9 cellular contexts compared by ENCODE assay signal in the genomic region with DNA sequence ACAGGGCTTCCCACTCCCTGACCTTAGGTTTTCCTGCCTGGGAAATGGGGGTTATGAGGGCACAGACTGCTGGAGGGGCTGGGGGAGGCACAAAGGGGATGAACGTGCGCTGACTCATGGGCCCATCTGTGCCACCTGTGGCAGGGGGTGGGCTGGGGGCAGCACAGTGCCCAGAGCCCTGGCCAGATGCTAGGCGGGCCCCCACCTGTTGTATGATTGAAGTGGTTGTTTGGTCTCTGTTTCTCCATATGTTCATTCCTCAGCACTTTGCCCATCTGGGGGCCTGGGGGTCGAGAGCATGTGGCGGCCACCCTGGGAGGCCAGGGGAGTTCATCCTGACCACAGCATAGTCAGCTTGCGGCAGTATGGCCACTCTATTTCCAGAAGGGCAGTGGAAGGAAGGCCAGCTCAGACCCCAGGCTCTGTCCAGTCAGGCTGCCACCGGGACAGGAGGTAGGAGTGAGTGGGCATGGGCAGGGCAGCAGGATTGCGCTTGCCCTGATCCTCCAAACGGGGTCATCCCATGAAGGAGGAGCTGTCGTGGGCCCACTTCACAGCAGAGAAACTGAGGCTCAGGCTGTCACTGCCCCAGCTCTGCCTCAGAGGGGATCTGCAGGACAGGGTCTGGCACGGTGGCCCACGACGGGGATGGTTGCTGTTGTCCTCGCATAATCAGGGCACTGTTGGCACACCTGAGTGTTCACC. TPM values are rescaled to one million over a fixed set of nuclear protein-coding genes. Genes with fewer than 3 reads are reported as not detected.
A peak's percentile ranks its signal among the peaks of the same experiment; 100 is the strongest.
DNase-seq lines count a peak whose midpoint lies in the region; ATAC-seq and TF ChIP-seq lines count a peak whose summit lies in the region.
"Had no signal": no experiment of that assay in that cellular context is flagged by ENCODE, and none has a peak within 500 bp of the region (broad histone marks: within the 10 kb centered on the region; RNA-seq: fewer than 3 reads in every experiment).

No MANE protein-coding gene starts in this region.

- peak overlapping the region; percentile 91 for H3K4me3 Mint-ChIP-seq in activated CD8-positive, alpha-beta T cell treated with anti-CD3 and anti-CD28 coated beads for 36 hours
- H3K4me3 Mint-ChIP-seq in stimulated activated memory B cell treated with anti-CD40 and anti-IgM and Interleukin-4, amounts not matched to agents 10 μg/mL and 1 μg/mL and 100 μg/mL, for 72 hours: peak overlapping the region; percentile 94

- POLR2A ChIA-PET in activated CD8-positive, alpha-beta T cell treated with anti-CD3 and anti-CD28 coated beads for 36 hours (lab: Charles Lee): interaction anchor here (0.7 to 3.0 kb wide), 8 partner anchors 8 to 71 kb away, joined by 3 to 19 read pairs (median 5); a partner anchor contains a TSS
- POLR2A ChIA-PET in HEK293T (lab: Yijun Ruan, JAX): interaction anchor here (0.7 to 1.4 kb wide), 7 partner anchors 7 to 22 kb away, joined by 3 to 6 read pairs (median 4); no protein-coding TSS in a partner anchor

- H3K27me3 ChIP-seq in iPS DF 6.9 (ENCODE audit: control insufficient read depth, insufficient read depth, low read length): no peaks in the 10 kb centered on the region

- H3K4me3 ChIP-seq in iPS DF 6.9 (ENCODE audit: low read length): peak overlapping the region; percentile 67; the same call in 1 of the 2 replicates

- no peaks in the 10 kb centered on the region for H3K27me3 Mint-ChIP-seq in activated CD8-positive, alpha-beta T cell treated with anti-CD3 and anti-CD28 coated beads for 36 hours
- H3K27me3 Mint-ChIP-seq in stimulated activated memory B cell treated with anti-CD40 and anti-IgM and Interleukin-4, amounts not matched to agents 10 μg/mL and 1 μg/mL and 100 μg/mL, for 72 hours: no peaks in the 10 kb centered on the region

- H3K36me3 Mint-ChIP-seq in activated CD8-positive, alpha-beta T cell treated with anti-CD3 and anti-CD28 coated beads for 36 hours (ENCODE audit: low read depth): peaks cover 27% of the 10 kb centered on the region
- peaks cover 13% of the 10 kb centered on the region for H3K36me3 Mint-ChIP-seq in stimulated activated memory B cell treated with anti-CD40 and anti-IgM and Interleukin-4, amounts not matched to agents 10 μg/mL and 1 μg/mL and 100 μg/mL, for 72 hours

- H3K9me3 Mint-ChIP-seq in activated CD8-positive, alpha-beta T cell treated with anti-CD3 and anti-CD28 coated beads for 36 hours: peaks cover 2% of the 10 kb centered on the region
- peaks cover 3% of the 10 kb centered on the region for H3K9me3 Mint-ChIP-seq in stimulated activated memory B cell treated with anti-CD40 and anti-IgM and Interleukin-4, amounts not matched to agents 10 μg/mL and 1 μg/mL and 100 μg/mL, for 72 hours

- peak; percentile 4 for ATAC-seq in HG02981 (IDR thresholded peaks at IDR 0.05; ENCODE audit: unreplicated experiment)
- ATAC-seq in activated CD8-positive, alpha-beta T cell treated with anti-CD3 and anti-CD28 coated beads for 36 hours: no peak
- peak; percentile 29 for ATAC-seq in stimulated activated memory B cell treated with anti-CD40 and anti-IgM and Interleukin-4, amounts not matched to agents 10 μg/mL and 1 μg/mL and 100 μg/mL, for 72 hours

- H3K27ac Mint-ChIP-seq in activated CD8-positive, alpha-beta T cell treated with anti-CD3 and anti-CD28 coated beads for 36 hours: peak overlapping the region; percentile 93
- peak overlapping the region; percentile 93 for H3K27ac Mint-ChIP-seq in stimulated activated memory B cell treated with anti-CD40 and anti-IgM and Interleukin-4, amounts not matched to agents 10 μg/mL and 1 μg/mL and 100 μg/mL, for 72 hours

- peaks cover 8% of the 10 kb centered on the region for H3K4me1 ChIP-seq in iPS DF 6.9 (ENCODE audit: control insufficient read depth, insufficient read depth, low read length)

- CTCF ChIA-PET in activated CD8-positive, alpha-beta T cell treated with anti-CD3 and anti-CD28 coated beads for 36 hours (lab: Charles Lee): interaction anchor here (1.0 to 1.5 kb wide), 3 partner anchors 14 to 26 kb away, joined by 3 to 10 read pairs (median 5); no protein-coding TSS in a partner anchor
- CTCF ChIA-PET in HEK293T (lab: Yijun Ruan, JAX): interaction anchor here (1.3 kb wide), 1 partner anchor 27 kb away, joined by 4 read pairs; no protein-coding TSS in a partner anchor

- TF ChIP-seq CTCF in activated CD8-positive, alpha-beta T cell treated with anti-CD3 and anti-CD28 coated beads for 36 hours (IDR thresholded peaks at IDR 0.05): no peak

- no peaks in the 10 kb centered on the region for H3K9me3 ChIP-seq in iPS DF 6.9 (ENCODE audit: control insufficient read depth, insufficient read depth, low read length)

- H3K36me3 ChIP-seq in iPS DF 6.9 (ENCODE audit: control insufficient read depth, insufficient read depth, low read length): no peaks in the 10 kb centered on the region

- DNase-seq in activated CD8-positive, alpha-beta T cell treated with anti-CD3 and anti-CD28 coated beads for 36 hours: no peak
- DNase-seq in iPS DF 6.9 (ENCODE audit: low read depth, low spot score) (no peak), HEK293T (ENCODE audit: extremely low spot score) (no peak), GF-D8 (lab: John Stamatoyannopoulos, UW) (no peak), NCI-H187 (lab: John Stamatoyannopoulos, UW) (no peak), NCI-H1092 (lab: John Stamatoyannopoulos, UW) (no peak)

- no CpG with 5 or more reads among the region's 14 CpGs for WGBS in iPS DF 6.9 (ENCODE audit: insufficient coverage, insufficient read length)

- no peak overlapping the region for H3K27ac ChIP-seq in iPS DF 6.9 (ENCODE audit: low read length)

- H3K4me1 Mint-ChIP-seq in activated CD8-positive, alpha-beta T cell treated with anti-CD3 and anti-CD28 coated beads for 36 hours (ENCODE audit: low read depth): peaks cover 59% of the 10 kb centered on the region
- H3K4me1 Mint-ChIP-seq in stimulated activated memory B cell treated with anti-CD40 and anti-IgM and Interleukin-4, amounts not matched to agents 10 μg/mL and 1 μg/mL and 100 μg/mL, for 72 hours: peaks cover 70% of the 10 kb centered on the region

- intact Hi-C loops in activated CD8-positive, alpha-beta T cell treated with anti-CD3 and anti-CD28 coated beads for 36 hours (cut with micrococcal nuclease): loop anchor here (5.0 kb wide), 1 partner anchor 38 kb away; a partner anchor contains a TSS

TF ChIP-seq in HEK293T, 16 proteins besides CTCF, POLR2A, EP300 and RAD21:
- TF ChIP-seq FOXA1 (IDR thresholded peaks at IDR 0.05) (no peak), ELF4 (IDR thresholded peaks at IDR 0.05) (no peak), ARNT (IDR thresholded peaks at IDR 0.05) (no peak), CTBP1 (IDR thresholded peaks at IDR 0.05; ENCODE audit: borderline replicate concordance) (no peak), ZNF384 (IDR thresholded peaks at IDR 0.05) (no peak), FOXM1 (IDR thresholded peaks at IDR 0.05; ENCODE audit: borderline replicate concordance) (no peak), L3MBTL2 (conservative IDR thresholded peaks at IDR 0.05) (no peak), TARDBP (IDR thresholded peaks at IDR 0.05) (no peak), FOXK2 (IDR thresholded peaks at IDR 0.05) (no peak), BHLHE40 (IDR thresholded peaks at IDR 0.05; ENCODE audit: borderline replicate concordance) (no peak), NFRKB (IDR thresholded peaks at IDR 0.05) (no peak), SUZ12 (IDR thresholded peaks at IDR 0.05) (no peak), HDGF (IDR thresholded peaks at IDR 0.05; ENCODE audit: borderline replicate concordance) (no peak), LEF1 (IDR thresholded peaks at IDR 0.05; ENCODE audit: borderline replicate concordance) (no peak), SP1 (IDR thresholded peaks at IDR 0.05) (no peak)
- TF ChIP-seq, protein P1, sequence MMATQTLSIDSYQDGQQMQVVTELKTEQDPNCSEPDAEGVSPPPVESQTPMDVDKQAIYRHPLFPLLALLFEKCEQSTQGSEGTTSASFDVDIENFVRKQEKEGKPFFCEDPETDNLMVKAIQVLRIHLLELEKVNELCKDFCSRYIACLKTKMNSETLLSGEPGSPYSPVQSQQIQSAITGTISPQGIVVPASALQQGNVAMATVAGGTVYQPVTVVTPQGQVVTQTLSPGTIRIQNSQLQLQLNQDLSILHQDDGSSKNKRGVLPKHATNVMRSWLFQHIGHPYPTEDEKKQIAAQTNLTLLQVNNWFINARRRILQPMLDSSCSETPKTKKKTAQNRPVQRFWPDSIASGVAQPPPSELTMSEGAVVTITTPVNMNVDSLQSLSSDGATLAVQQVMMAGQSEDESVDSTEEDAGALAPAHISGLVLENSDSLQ (IDR thresholded peaks at IDR 0.05): no peak

RNA-seq across cellular contexts. Expression of a gene that starts 0.8 kb away (rescaled TPM):
- total RNA-seq in activated CD8-positive, alpha-beta T cell treated with anti-CD3 and anti-CD28 coated beads for 36 hours: 100 to 1,000 TPM; 118 to 120 TPM

RNA-seq across cellular contexts. Expression of a gene that starts 38.9 kb away (rescaled TPM):
- total RNA-seq in activated CD8-positive, alpha-beta T cell treated with anti-CD3 and anti-CD28 coated beads for 36 hours: 10 to 100 TPM; 42.9 to 43.4 TPM

RNA-seq across cellular contexts. Expression of a gene that starts 49.0 kb away (rescaled TPM):
- total RNA-seq in activated CD8-positive, alpha-beta T cell treated with anti-CD3 and anti-CD28 coated beads for 36 hours: 1 to 10 TPM; 1.7 to 2.8 TPM
- total RNA-seq: RPMI7951 had no signal
